ENCODE assay signal across 1 cellular context in the genomic region with DNA sequence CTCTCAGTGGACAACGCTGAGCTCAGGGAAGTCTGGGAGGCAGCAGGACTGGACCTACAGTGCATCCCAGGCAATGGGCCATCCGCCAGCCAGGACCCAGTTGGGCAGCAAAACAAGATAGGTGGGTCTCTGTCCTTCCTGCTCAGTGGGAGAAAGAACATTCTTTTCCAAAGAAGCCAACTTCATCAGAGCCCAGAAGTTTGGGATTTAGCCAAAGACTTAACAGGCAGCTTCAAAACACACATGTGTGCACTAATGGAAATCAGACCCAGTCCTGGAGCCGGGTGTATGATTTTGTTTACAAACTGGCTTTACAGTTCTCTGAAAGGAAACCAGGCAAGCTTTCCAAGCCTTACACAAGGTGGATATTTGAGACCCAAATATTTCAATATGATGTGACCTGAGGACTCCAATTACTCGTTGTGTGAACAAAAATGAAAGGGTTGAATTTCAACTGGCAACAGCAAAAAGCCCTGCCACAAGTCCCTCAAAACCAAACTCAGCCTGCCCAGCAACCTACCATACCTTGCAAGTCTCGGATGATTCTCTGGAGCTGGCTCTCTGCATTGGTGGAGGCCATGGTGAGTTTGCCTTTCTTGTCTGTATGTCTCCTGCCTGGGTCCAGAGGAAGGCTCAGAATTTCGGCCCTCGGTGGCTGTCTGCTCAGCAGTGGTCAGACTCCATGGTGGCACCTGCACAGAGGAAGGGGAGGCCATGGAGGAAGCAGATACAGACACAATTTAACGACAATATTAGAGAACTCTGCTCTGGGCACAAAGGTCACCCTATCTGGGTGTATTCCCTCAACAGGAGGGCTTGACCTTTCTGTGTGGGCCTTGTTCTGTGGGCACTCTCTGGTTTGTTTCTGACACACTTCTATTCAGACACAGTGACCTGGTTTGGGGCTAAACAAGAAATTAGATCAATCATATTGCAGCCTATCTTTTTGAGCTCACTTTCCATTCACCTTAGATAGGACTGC.
TF ChIP-seq lines count a peak whose summit lies in the region.

No MANE protein-coding gene starts in this region.

TF ChIP-seq in K562, 482 proteins besides CTCF, POLR2A, EP300 and RAD21:
- TF ChIP-seq, protein P1, sequence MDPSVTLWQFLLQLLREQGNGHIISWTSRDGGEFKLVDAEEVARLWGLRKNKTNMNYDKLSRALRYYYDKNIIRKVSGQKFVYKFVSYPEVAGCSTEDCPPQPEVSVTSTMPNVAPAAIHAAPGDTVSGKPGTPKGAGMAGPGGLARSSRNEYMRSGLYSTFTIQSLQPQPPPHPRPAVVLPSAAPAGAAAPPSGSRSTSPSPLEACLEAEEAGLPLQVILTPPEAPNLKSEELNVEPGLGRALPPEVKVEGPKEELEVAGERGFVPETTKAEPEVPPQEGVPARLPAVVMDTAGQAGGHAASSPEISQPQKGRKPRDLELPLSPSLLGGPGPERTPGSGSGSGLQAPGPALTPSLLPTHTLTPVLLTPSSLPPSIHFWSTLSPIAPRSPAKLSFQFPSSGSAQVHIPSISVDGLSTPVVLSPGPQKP (CRISPR knock-in tag; IDR thresholded peaks at IDR 0.05): no peak
- TF ChIP-seq ZNF175 (CRISPR knock-in tag; IDR thresholded peaks at IDR 0.05; ENCODE audit: low read depth): no peak
- TF ChIP-seq FUS (optimal IDR thresholded peaks at IDR 0.05; ENCODE audit: low read depth, low read length): no peak
- no peak for TF ChIP-seq CSDE1 (IDR thresholded peaks at IDR 0.05)
- TF ChIP-seq CBX2 (IDR thresholded peaks at IDR 0.05; ENCODE audit: insufficient read depth, low read length, poor library complexity, severe bottlenecking): no peak
- TF ChIP-seq, protein P2, sequence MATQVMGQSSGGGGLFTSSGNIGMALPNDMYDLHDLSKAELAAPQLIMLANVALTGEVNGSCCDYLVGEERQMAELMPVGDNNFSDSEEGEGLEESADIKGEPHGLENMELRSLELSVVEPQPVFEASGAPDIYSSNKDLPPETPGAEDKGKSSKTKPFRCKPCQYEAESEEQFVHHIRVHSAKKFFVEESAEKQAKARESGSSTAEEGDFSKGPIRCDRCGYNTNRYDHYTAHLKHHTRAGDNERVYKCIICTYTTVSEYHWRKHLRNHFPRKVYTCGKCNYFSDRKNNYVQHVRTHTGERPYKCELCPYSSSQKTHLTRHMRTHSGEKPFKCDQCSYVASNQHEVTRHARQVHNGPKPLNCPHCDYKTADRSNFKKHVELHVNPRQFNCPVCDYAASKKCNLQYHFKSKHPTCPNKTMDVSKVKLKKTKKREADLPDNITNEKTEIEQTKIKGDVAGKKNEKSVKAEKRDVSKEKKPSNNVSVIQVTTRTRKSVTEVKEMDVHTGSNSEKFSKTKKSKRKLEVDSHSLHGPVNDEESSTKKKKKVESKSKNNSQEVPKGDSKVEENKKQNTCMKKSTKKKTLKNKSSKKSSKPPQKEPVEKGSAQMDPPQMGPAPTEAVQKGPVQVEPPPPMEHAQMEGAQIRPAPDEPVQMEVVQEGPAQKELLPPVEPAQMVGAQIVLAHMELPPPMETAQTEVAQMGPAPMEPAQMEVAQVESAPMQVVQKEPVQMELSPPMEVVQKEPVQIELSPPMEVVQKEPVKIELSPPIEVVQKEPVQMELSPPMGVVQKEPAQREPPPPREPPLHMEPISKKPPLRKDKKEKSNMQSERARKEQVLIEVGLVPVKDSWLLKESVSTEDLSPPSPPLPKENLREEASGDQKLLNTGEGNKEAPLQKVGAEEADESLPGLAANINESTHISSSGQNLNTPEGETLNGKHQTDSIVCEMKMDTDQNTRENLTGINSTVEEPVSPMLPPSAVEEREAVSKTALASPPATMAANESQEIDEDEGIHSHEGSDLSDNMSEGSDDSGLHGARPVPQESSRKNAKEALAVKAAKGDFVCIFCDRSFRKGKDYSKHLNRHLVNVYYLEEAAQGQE (CRISPR knock-in tag; IDR thresholded peaks at IDR 0.05; ENCODE audit: low read depth): no peak
- no peak for TF ChIP-seq LARP7 (IDR thresholded peaks at IDR 0.05)
- TF ChIP-seq KLF16 (IDR thresholded peaks at IDR 0.05): no peak
- TF ChIP-seq MCM5 (IDR thresholded peaks at IDR 0.05; ENCODE audit: low read depth): no peak
- TF ChIP-seq NUFIP1 (IDR thresholded peaks at IDR 0.05; ENCODE audit: partially characterized antibody): no peak
- no peak for TF ChIP-seq BRCA1 (IDR thresholded peaks at IDR 0.05)
- TF ChIP-seq BRCA1 (CRISPR knock-in tag; IDR thresholded peaks at IDR 0.05): no peak
- TF ChIP-seq NR1H2 (CRISPR knock-in tag; IDR thresholded peaks at IDR 0.05): no peak
- TF ChIP-seq FOXJ2 (tag; IDR thresholded peaks at IDR 0.05): no peak
- TF ChIP-seq COPS2 (conservative IDR thresholded peaks at IDR 0.05): no peak
TF ChIP-seq in K562: peak in this region for 0.
